9 cellular contexts compared by ENCODE assay signal in the genomic region with DNA sequence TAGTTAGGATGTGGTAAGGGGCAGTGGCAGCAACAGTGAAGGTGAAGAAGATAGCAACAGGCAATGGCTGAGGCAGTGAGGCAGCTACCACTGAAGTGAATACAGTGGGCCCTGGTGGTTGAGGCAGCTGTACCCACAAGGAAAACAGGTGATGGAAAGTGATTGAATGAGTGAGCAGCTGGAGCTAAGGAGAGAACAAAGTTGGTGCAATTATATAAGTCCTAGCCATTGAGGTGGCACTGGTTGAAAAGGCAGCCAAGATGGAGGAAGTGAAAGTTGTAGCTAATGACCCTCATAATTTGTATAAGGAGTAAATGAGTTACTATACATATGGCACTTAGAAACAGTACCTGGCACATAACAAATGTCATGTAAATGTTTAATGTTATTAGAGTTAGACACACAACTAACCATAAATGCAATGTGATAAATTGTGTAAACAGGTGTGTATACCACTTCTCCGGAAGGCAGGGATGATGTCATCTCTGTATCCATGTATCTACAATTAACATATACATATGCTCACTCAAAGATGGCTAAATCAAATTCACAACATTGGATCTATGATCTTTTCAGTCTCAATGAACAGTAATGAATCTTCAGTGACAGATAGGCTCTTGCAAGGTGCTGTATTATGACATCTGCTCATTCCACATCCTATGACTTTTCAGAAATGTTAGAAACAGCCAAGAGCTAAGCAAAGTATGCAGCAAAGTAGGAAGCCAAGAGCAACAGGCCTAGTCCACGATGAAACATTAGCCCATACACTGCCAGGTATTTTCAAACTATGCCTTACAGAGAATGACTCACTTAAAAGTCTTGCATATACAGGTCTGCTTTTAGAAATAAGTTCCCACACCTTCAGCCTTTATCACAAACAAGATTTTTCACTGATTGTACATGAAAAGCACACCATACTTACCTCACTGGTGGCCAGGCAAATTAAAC. TPM values are rescaled to one million over a fixed set of nuclear protein-coding genes. Genes with fewer than 3 reads are reported as not detected.
A peak's percentile ranks its signal among the peaks of the same experiment; 100 is the strongest.
DNase-seq lines count a peak whose midpoint lies in the region; ATAC-seq, FAIRE-seq and TF ChIP-seq lines count a peak whose summit lies in the region.
"Had no signal": no experiment of that assay in that cellular context is flagged by ENCODE, and none has a peak within 500 bp of the region (broad histone marks: within the 10 kb centered on the region; RNA-seq: fewer than 3 reads in every experiment).

No MANE protein-coding gene starts in this region.

- no peak for TF ChIP-seq EP300 in HepG2 (IDR thresholded peaks at IDR 0.05; ENCODE audit: low read depth in 2 of 2, low read length in 2 of 2)
- no peak for TF ChIP-seq EP300 in HepG2 (CRISPR knock-in tag; IDR thresholded peaks at IDR 0.05; ENCODE audit: borderline replicate concordance)

- no peak for TF ChIP-seq RAD21 in HepG2 (CRISPR knock-in tag; IDR thresholded peaks at IDR 0.05)

- CTCF ChIA-PET in HepG2 (lab: Yijun Ruan, JAX; ENCODE audit: low intra/inter-chr PET ratio, low total read pairs) = no interaction called here

- H3K36me3 ChIP-seq in HepG2 (replicated peaks in 1 of 2; ENCODE audit: control insufficient read depth in 1 of 2, insufficient read depth in 2 of 2, low read length in 2 of 2) (peaks cover 1 to 11% of the 10 kb centered on the region in 2 experiments; a peak in 4 of 5 replicates), heart right ventricle (peaks cover 0 to 65% (median 0%) of the 10 kb centered on the region in 9 donors), testis (ENCODE audit: low read depth, missing control alignments) (no peaks in the 10 kb centered on the region)

- no peak overlapping the region for H3K27ac ChIP-seq in HepG2 (ENCODE audit: extremely low read length, insufficient read depth, low read length)
- H3K27ac ChIP-seq in heart right ventricle = peak overlapping the region in 1 of 10 donors; percentile 26
- no peak overlapping the region for H3K27ac ChIP-seq in testis

- peaks cover 22% of the 10 kb centered on the region for H3K36me3 Mint-ChIP-seq in activated naive CD4-positive, alpha-beta T cell treated with anti-CD3 and anti-CD28 coated beads, Interleukin-2, amount 50 U/mL, for 24 hours

- TF ChIP-seq POLR2A in Raji (IDR thresholded peaks at IDR 0.05; ENCODE audit: insufficient read depth, low read depth, low read length) (0 out of 2 replicates have a peak, but pooled peaks have one; percentile 32), HepG2 (IDR thresholded peaks at IDR 0.05; ENCODE audit: insufficient read depth in 1 of 2, low read depth in 2 of 2, low read length in 2 of 2) (no peak), testis (IDR thresholded peaks at IDR 0.05) (no peak)

- no peaks in the 10 kb centered on the region for H4K20me1 ChIP-seq in HepG2 (ENCODE audit: insufficient read depth, low read length)

- H3K27me3 ChIP-seq in HepG2 (ENCODE audit: control insufficient read depth in 1 of 2, insufficient read depth in 2 of 2, low read length in 2 of 2) (no peaks in the 10 kb centered on the region), heart right ventricle (no peaks in the 10 kb centered on the region), testis (no peaks in the 10 kb centered on the region)

- peak overlapping the region; percentile 31 for H3K4me3 Mint-ChIP-seq in activated naive CD4-positive, alpha-beta T cell treated with anti-CD3 and anti-CD28 coated beads, Interleukin-2, amount 50 U/mL, for 24 hours

- peaks cover 79% of the 10 kb centered on the region for H3K4me1 Mint-ChIP-seq in activated naive CD4-positive, alpha-beta T cell treated with anti-CD3 and anti-CD28 coated beads, Interleukin-2, amount 50 U/mL, for 24 hours

- H3K4me2 ChIP-seq in HepG2 (ENCODE audit: low read depth, low read length) = no peak overlapping the region

- intact Hi-C loops in HepG2 (cut with micrococcal nuclease; ENCODE audit: unreplicated experiment) (no loop called here), heart right ventricle (cut with DNase I) (no loop called here), testis (cut with DNase I; ENCODE audit: low total_unique reads) (no loop called here)

- TF ChIP-seq CTCF in HepG2 (CRISPR knock-in tag; IDR thresholded peaks at IDR 0.05) (no peak), heart right ventricle (IDR thresholded peaks at IDR 0.05) (no peak), testis (IDR thresholded peaks at IDR 0.05) (no peak)

- H3K4me3 ChIP-seq in HepG2 (replicated peaks in 1 of 3; ENCODE audit: insufficient read depth in 1 of 3, low read depth in 2 of 3, low read length in 3 of 3) = no peak overlapping the region
- no peak overlapping the region for H3K4me3 ChIP-seq in heart right ventricle
- no peak overlapping the region for H3K4me3 ChIP-seq in testis

- WGBS in HepG2 (ENCODE audit: low lambda C conversion rate) = 62% methylated on average over 2 of the region's 2 CpGs
- WGBS in heart right ventricle, 2 donors = 71 to 74% methylated on average over 2 of the region's 2 CpGs
- 82 to 83% methylated on average over 2 of the region's 2 CpGs for WGBS in testis, 2 donors

- H3K4me1 ChIP-seq in HepG2 (ENCODE audit: insufficient read depth, low read length) = peaks cover 25% of the 10 kb centered on the region
- peaks cover 0 to 68% (median 12%) of the 10 kb centered on the region in 9 donors for H3K4me1 ChIP-seq in heart right ventricle
- H3K4me1 ChIP-seq in testis = no peaks in the 10 kb centered on the region

- peak overlapping the region; percentile 47 for H3K27ac Mint-ChIP-seq in activated naive CD4-positive, alpha-beta T cell treated with anti-CD3 and anti-CD28 coated beads, Interleukin-2, amount 50 U/mL, for 24 hours

- in situ Hi-C loops in HepG2 (cut with HindIII; ENCODE audit: extremely low pct_ligation_motif_present, low pct_unique_long_range_greater_than_20kb) = no loop called here

- POLR2A ChIA-PET in HepG2 (lab: Yijun Ruan, JAX) = no interaction called here

- FAIRE-seq in HepG2 (lab: Jason Lieb, UNC) = no peak

- H3K9me3 ChIP-seq in HepG2 (ENCODE audit: low read length) (no peaks in the 10 kb centered on the region), heart right ventricle (no peaks in the 10 kb centered on the region), testis (no peaks in the 10 kb centered on the region)

- BruUV-seq in HepG2 (replicated peaks; lab: Mats Ljungman, UMichigan) = no TSS peak

- no peak for DNase-seq in activated naive CD4-positive, alpha-beta T cell treated with anti-CD3 and anti-CD28 coated beads, Interleukin-2, amount 50 U/mL, for 16 hours
- no peak for DNase-seq in HepG2 (ENCODE audit: low spot score)
- no peak for DNase-seq in heart right ventricle
- no peak for DNase-seq in amygdala (lab: John Stamatoyannopoulos, UW)
- no peak for DNase-seq in testis
- DNase-seq: DND-41 had no signal

- H3K27me3 Mint-ChIP-seq in activated naive CD4-positive, alpha-beta T cell treated with anti-CD3 and anti-CD28 coated beads, Interleukin-2, amount 50 U/mL, for 24 hours = no peaks in the 10 kb centered on the region

- ATAC-seq in HG03095 (IDR thresholded peaks at IDR 0.05; ENCODE audit: unreplicated experiment) (peak; percentile 78), HepG2 (no peak), heart right ventricle (no peak)

- no peaks in the 10 kb centered on the region for H3K9me3 Mint-ChIP-seq in activated naive CD4-positive, alpha-beta T cell treated with anti-CD3 and anti-CD28 coated beads, Interleukin-2, amount 50 U/mL, for 24 hours

- H3K9ac ChIP-seq in HepG2 (ENCODE audit: insufficient read depth, low read depth, low read length) = no peak overlapping the region

- peaks cover 2% of the 10 kb centered on the region for H3K79me2 ChIP-seq in HepG2 (ENCODE audit: insufficient read depth, low read length)

- H2AFZ ChIP-seq in HepG2 (ENCODE audit: low read length) = no peak overlapping the region

RNA-seq across cellular contexts. Expression of gene XPNPEP1, which starts 10.7 kb away (rescaled TPM):
- total RNA-seq in HepG2 (2016; rRNA removed; fragmentation: Illumina TruSeq; extraction: Trizol) (28.4 and 30.3 TPM in 2 replicates), heart right ventricle (10 to 100 TPM; 35.8 to 51.6 (median 43.5) TPM), testis (100 to 1,000 TPM in 1 of 2 donors, 10 to 100 TPM in 1; 90.2 to 118 TPM)
- 4.1 and 5.8 TPM in 2 replicates for total RNA-seq in HepG2 (2016; cell fraction: cytosol; rRNA removed; fragmentation: Illumina TruSeq; extraction: Trizol; ENCODE audit: low read depth)
- 29.5 and 30.7 TPM in 2 replicates for total RNA-seq in HepG2 (2016; cell fraction: insoluble cytoplasmic fraction; rRNA removed; fragmentation: Illumina TruSeq; extraction: Trizol)
- total RNA-seq in HepG2 (2016; cell fraction: membrane; rRNA removed; fragmentation: Illumina TruSeq; extraction: Trizol) = 12.3 and 13.8 TPM in 2 replicates
- total RNA-seq in HepG2 (2016; cell fraction: nucleus; rRNA removed; fragmentation: Illumina TruSeq; extraction: Trizol) = 39.8 and 40.1 TPM in 2 replicates
- polyA plus RNA-seq in HepG2 (2011; rRNA removed) (55.5 and 76.1 TPM in 2 replicates), heart right ventricle (10 to 100 TPM; 15.9 to 33.2 TPM), testis (ENCODE audit: insufficient read depth, low read depth, low replicate concordance) (55.5 TPM)
- polyA plus RNA-seq in HepG2 (2011; cell fraction: cytosol; rRNA removed) = 65.7 and 89.1 TPM in 2 replicates
- polyA plus RNA-seq in HepG2 (2011; cell fraction: nucleus; rRNA removed) = 262 and 282 TPM in 2 replicates
- 18.0 and 24.0 TPM in 2 replicates for polyA plus RNA-seq in HepG2 (2012)
- polyA plus RNA-seq in HepG2 (2016; cell fraction: cytosol; fragmentation: Illumina TruSeq; extraction: Trizol; ENCODE audit: low read depth) = 2.7 and 2.8 TPM in 2 replicates
- polyA plus RNA-seq in HepG2 (2016; cell fraction: insoluble cytoplasmic fraction; fragmentation: Illumina TruSeq; extraction: Trizol; ENCODE audit: low read depth) = 25.0 and 28.1 TPM in 2 replicates
- 6.2 and 7.9 TPM in 2 replicates for polyA plus RNA-seq in HepG2 (2016; cell fraction: membrane; fragmentation: Illumina TruSeq; extraction: Trizol; ENCODE audit: low read depth)
- 37.8 and 41.4 TPM in 2 replicates for polyA plus RNA-seq in HepG2 (2016; cell fraction: nucleus; fragmentation: Illumina TruSeq; extraction: Trizol; ENCODE audit: insufficient read depth, low read depth)
- polyA minus RNA-seq in HepG2 (2011; rRNA and poly(A)+ RNA removed; ENCODE audit: low replicate concordance) = 225 and 394 TPM in 2 replicates
- polyA minus RNA-seq in HepG2 (2011; cell fraction: cytosol; rRNA and poly(A)+ RNA removed) = 40.2 and 54.6 TPM in 2 replicates
- polyA minus RNA-seq in HepG2 (2011; cell fraction: nucleus; rRNA and poly(A)+ RNA removed) = 110 and 137 TPM in 2 replicates
